ENCODE assay signal across 28 cellular contexts in the genomic region with DNA sequence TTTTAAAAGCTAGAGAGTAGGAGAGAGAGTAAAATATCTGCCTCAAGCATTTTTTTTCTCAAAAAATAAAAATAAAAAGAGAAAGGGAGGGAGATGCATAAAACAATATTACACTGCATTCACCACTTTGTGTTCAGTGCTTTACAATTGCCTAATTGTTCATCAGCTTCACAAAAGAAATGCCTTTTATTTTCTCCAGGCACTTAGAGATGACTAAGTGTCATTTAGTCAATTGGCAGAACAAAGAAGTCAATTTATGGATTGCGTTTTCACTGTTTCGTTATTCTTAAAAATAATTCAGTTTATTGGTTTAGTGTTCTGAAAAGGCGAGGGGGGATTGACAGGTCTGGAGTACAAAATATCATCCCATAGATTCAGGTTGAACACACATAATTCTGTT.
DNase-seq lines count a peak whose midpoint lies in the region; ATAC-seq and TF ChIP-seq lines count a peak whose summit lies in the region.
"Had no signal": no experiment of that assay in that cellular context is flagged by ENCODE, and none has a peak within 500 bp of the region (broad histone marks: within the 10 kb centered on the region; RNA-seq: fewer than 3 reads in every experiment).

No MANE protein-coding gene starts in this region.

- H3K36me3 Mint-ChIP-seq in GM23338 (ENCODE audit: low read depth), result no peaks in the 10 kb centered on the region
- no peaks in the 10 kb centered on the region for H3K36me3 Mint-ChIP-seq in endothelial cell (ENCODE audit: low read depth, unreplicated experiment)
- no peaks in the 10 kb centered on the region for H3K36me3 Mint-ChIP-seq in progenitor cell of endocrine pancreas (ENCODE audit: insufficient read depth)
- H3K36me3 Mint-ChIP-seq: CD8-positive, alpha-beta T cell; type B pancreatic cell had no signal

- H3K4me3 Mint-ChIP-seq in GM23338 (no peak overlapping the region), endothelial cell (ENCODE audit: unreplicated experiment) (no peak overlapping the region), progenitor cell of endocrine pancreas (ENCODE audit: low read depth) (no peak overlapping the region)
- H3K4me3 Mint-ChIP-seq: activated CD8-positive, alpha-beta T cell treated with anti-CD3 and anti-CD28 coated beads, Interleukin-2, amount 10 ng/mL, durations not matched to agents 7 days and 5 days; activated naive CD8-positive, alpha-beta T cell treated with anti-CD3 and anti-CD28 coated beads, Interleukin-2, amount 50 U/mL, for 24 hours; CD8-positive, alpha-beta T cell; nephron progenitor cell; T-helper 1 cell treated with Interleukin-12 subunit alpha and Interleukin-12 subunit beta and Interleukin-4 antibody, amounts not matched to agents 30 μg/mL and 1 μg/mL, for 36 hours; type B pancreatic cell had no signal

- ATAC-seq in GM23338 (no peak), GM18498 (IDR thresholded peaks at IDR 0.05; ENCODE audit: unreplicated experiment) (no peak)
- ATAC-seq: activated CD8-positive, alpha-beta T cell treated with anti-CD3 and anti-CD28 coated beads, Interleukin-2, amount 10 ng/mL, durations not matched to agents 7 days and 5 days; activated naive CD8-positive, alpha-beta T cell treated with anti-CD3 and anti-CD28 coated beads, Interleukin-2, amount 50 U/mL, for 24 hours; body of pancreas; CD8-positive, alpha-beta T cell; left ventricle myocardium superior had no signal

- H4K20me1 ChIP-seq in GM23338 (replicated peaks; ENCODE audit: insufficient read depth) (no peaks in the 10 kb centered on the region), Loucy (ENCODE audit: insufficient read depth, low read length, poor library complexity, severe bottlenecking) (no peaks in the 10 kb centered on the region)

- no peak overlapping the region for H2AFZ ChIP-seq in GM23338
- 0 out of 2 replicates have a peak overlapping the region, but pooled peaks have one; percentile 37 for H2AFZ ChIP-seq in Loucy (ENCODE audit: low read length)

- peak overlapping the region; percentile 35; the same call in 1 of the 2 replicates for H3K27ac Mint-ChIP-seq in GM23338
- H3K27ac Mint-ChIP-seq in endothelial cell (ENCODE audit: unreplicated experiment), result peak overlapping the region; percentile 72
- peak overlapping the region; percentile 54 for H3K27ac Mint-ChIP-seq in progenitor cell of endocrine pancreas
- H3K27ac Mint-ChIP-seq: activated CD8-positive, alpha-beta T cell treated with anti-CD3 and anti-CD28 coated beads, Interleukin-2, amount 10 ng/mL, durations not matched to agents 7 days and 5 days; activated naive CD8-positive, alpha-beta T cell treated with anti-CD3 and anti-CD28 coated beads, Interleukin-2, amount 50 U/mL, for 24 hours; CD8-positive, alpha-beta T cell; nephron progenitor cell; T-helper 1 cell treated with Interleukin-12 subunit alpha and Interleukin-12 subunit beta and Interleukin-4 antibody, amounts not matched to agents 30 μg/mL and 1 μg/mL, for 36 hours; type B pancreatic cell had no signal

- H3K36me3 ChIP-seq in GM23338 (ENCODE audit: insufficient read depth) (no peaks in the 10 kb centered on the region), Loucy (ENCODE audit: insufficient read depth, low read length) (no peaks in the 10 kb centered on the region)
- H3K36me3 ChIP-seq: stomach had no signal

- H3K4me1 ChIP-seq in GM23338 (ENCODE audit: insufficient read depth) (no peaks in the 10 kb centered on the region), Loucy (ENCODE audit: insufficient read depth, low read length, poor library complexity, severe bottlenecking) (no peaks in the 10 kb centered on the region)
- H3K4me1 ChIP-seq: body of pancreas, stomach had no signal

- DNase-seq in GM23338 (ENCODE audit: low spot score) (no peak), endothelial cell (ENCODE audit: low spot score) (no peak), progenitor cell of endocrine pancreas (ENCODE audit: low spot score, unreplicated experiment) (no peak), SKM-1 (lab: John Stamatoyannopoulos, UW; ENCODE audit: unreplicated experiment) (no peak), NCI-H446 (lab: John Stamatoyannopoulos, UW) (no peak)
- DNase-seq: activated CD4-positive, alpha-beta T cell treated with anti-CD3 and anti-CD28 coated beads for 1 hour; activated CD8-positive, alpha-beta T cell treated with anti-CD3 and anti-CD28 coated beads, Interleukin-2, amount 10 ng/mL, durations not matched to agents 7 days and 5 days; activated gamma-delta T cell treated with Interleukin-2 at 50 U/mL for 16 hours; activated naive CD8-positive, alpha-beta T cell treated with anti-CD3 and anti-CD28 coated beads, Interleukin-2, amount 50 U/mL, for 24 hours; activated T-cell treated with anti-CD3 and anti-CD28 coated beads for 4 hours; body of pancreas; CD8-positive, alpha-beta T cell; DMS79; effector CD8-positive, alpha-beta T cell; erythroblast; left ventricle myocardium superior; NCI-H146; NCI-H2171 treated with DMSO at 0.1 percent for 48 hours; NCI-H524 treated with DMSO at 0.1 percent for 48 hours; nephron progenitor cell; posterior cingulate gyrus; RPMI8226; stimulated activated CD8-positive, alpha-beta memory T cell treated with anti-CD3 and anti-CD28 coated beads, Interleukin-4, amount 100 ng/mL, for 48 hours; stomach had no signal

- H3K27me3 ChIP-seq in GM23338 (ENCODE audit: insufficient read depth) (no peaks in the 10 kb centered on the region), Loucy (ENCODE audit: insufficient read depth, low read length, poor library complexity, severe bottlenecking) (no peaks in the 10 kb centered on the region)
- H3K27me3 ChIP-seq: body of pancreas, stomach had no signal

- no peak for TF ChIP-seq CTCF in GM23338 (conservative IDR thresholded peaks at IDR 0.05; ENCODE audit: low read depth in 2 of 2)
- no peak for TF ChIP-seq CTCF in Loucy (conservative IDR thresholded peaks at IDR 0.05; ENCODE audit: low read length)
- TF ChIP-seq CTCF in endothelial cell (IDR thresholded peaks at IDR 0.05; ENCODE audit: unreplicated experiment), result no peak
- TF ChIP-seq CTCF in progenitor cell of endocrine pancreas (IDR thresholded peaks at IDR 0.05; ENCODE audit: unreplicated experiment), result no peak

- H3K9me3 ChIP-seq in Loucy (ENCODE audit: insufficient read depth, low read depth, low read length), result no peaks in the 10 kb centered on the region
- H3K9me3 ChIP-seq: body of pancreas, stomach had no signal

- H3K4me3 ChIP-seq in GM23338 (no peak overlapping the region), Loucy (ENCODE audit: low read length, poor library complexity, severe bottlenecking) (no peak overlapping the region)
- H3K4me3 ChIP-seq: body of pancreas, stomach had no signal

- H3K9ac ChIP-seq in Loucy (ENCODE audit: low read depth, low read length, poor library complexity, severe bottlenecking), result no peak overlapping the region

- H3K4me1 Mint-ChIP-seq in GM23338, result peaks cover 10% of the 10 kb centered on the region; the same call in 2 of the 3 replicates
- H3K4me1 Mint-ChIP-seq in endothelial cell (ENCODE audit: unreplicated experiment), result peaks cover 5% of the 10 kb centered on the region
- H3K4me1 Mint-ChIP-seq in progenitor cell of endocrine pancreas (ENCODE audit: low read depth), result peaks cover 9% of the 10 kb centered on the region
- H3K4me1 Mint-ChIP-seq: activated naive CD8-positive, alpha-beta T cell treated with anti-CD3 and anti-CD28 coated beads, Interleukin-2, amount 50 U/mL, for 24 hours; nephron progenitor cell had no signal

- H3K79me2 ChIP-seq in GM23338 (replicated peaks; ENCODE audit: insufficient read depth), result no peaks in the 10 kb centered on the region
- H3K79me2 ChIP-seq in Loucy (ENCODE audit: insufficient read depth, low read length), result no peaks in the 10 kb centered on the region

- H3F3A ChIP-seq in GM23338 (replicated peaks; ENCODE audit: low read depth) (no peaks in the 10 kb centered on the region), Loucy (ENCODE audit: low read depth) (no peaks in the 10 kb centered on the region)

- H3K9me3 Mint-ChIP-seq in GM23338 (no peaks in the 10 kb centered on the region), endothelial cell (ENCODE audit: unreplicated experiment) (no peaks in the 10 kb centered on the region), progenitor cell of endocrine pancreas (ENCODE audit: low read depth) (no peaks in the 10 kb centered on the region)
- H3K9me3 Mint-ChIP-seq: activated naive CD8-positive, alpha-beta T cell treated with anti-CD3 and anti-CD28 coated beads, Interleukin-2, amount 50 U/mL, for 24 hours; CD8-positive, alpha-beta T cell; nephron progenitor cell; T-helper 1 cell treated with Interleukin-12 subunit alpha and Interleukin-12 subunit beta and Interleukin-4 antibody, amounts not matched to agents 30 μg/mL and 1 μg/mL, for 36 hours; type B pancreatic cell had no signal

- no peak overlapping the region for H3K27ac ChIP-seq in GM23338 (ENCODE audit: low read depth)
- H3K27ac ChIP-seq: body of pancreas, stomach had no signal

- H3K27me3 Mint-ChIP-seq in GM23338 (ENCODE audit: insufficient read depth, low read depth, poor library complexity) (no peaks in the 10 kb centered on the region), endothelial cell (ENCODE audit: unreplicated experiment) (no peaks in the 10 kb centered on the region), progenitor cell of endocrine pancreas (no peaks in the 10 kb centered on the region)
- H3K27me3 Mint-ChIP-seq: activated naive CD8-positive, alpha-beta T cell treated with anti-CD3 and anti-CD28 coated beads, Interleukin-2, amount 50 U/mL, for 24 hours; type B pancreatic cell had no signal

- no peaks in the 10 kb centered on the region for H3K9me2 ChIP-seq in GM23338 (ENCODE audit: insufficient read depth)
- no peaks in the 10 kb centered on the region for H3K9me2 ChIP-seq in Loucy (replicated peaks; ENCODE audit: low read depth, low read length)

- H3K4me2 ChIP-seq in GM23338 (no peak overlapping the region), Loucy (ENCODE audit: low read depth, low read length, poor library complexity, severe bottlenecking) (no peak overlapping the region)
